In the genomic region with DNA sequence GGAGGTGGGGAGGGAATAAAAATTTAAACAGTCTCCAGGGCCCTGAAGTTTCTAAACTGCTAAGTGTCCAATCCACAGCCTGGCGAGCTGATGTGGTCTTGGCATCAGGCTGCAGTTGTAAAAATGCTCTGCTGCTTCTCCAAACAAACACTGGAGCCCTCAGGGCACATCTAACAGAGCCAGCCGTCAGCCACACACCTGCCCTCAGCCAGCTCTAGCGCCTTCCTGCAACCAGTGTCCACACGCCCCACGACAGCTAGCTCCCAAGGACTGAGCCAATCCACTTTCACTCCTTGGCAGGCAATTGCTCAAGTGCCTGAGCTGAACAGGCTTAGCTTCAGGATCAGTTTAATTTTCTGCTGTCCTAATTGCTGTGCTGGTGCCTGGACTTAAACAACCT, we compare ENCODE assay signal across 15 cellular contexts.
DNase-seq lines count a peak whose midpoint lies in the region; ATAC-seq, FAIRE-seq and TF ChIP-seq lines count a peak whose summit lies in the region.
"Had no signal": no experiment of that assay in that cellular context is flagged by ENCODE, and none has a peak within 500 bp of the region (broad histone marks: within the 10 kb centered on the region; RNA-seq: fewer than 3 reads in every experiment).

No MANE protein-coding gene starts in this region.

- no peak overlapping the region for H2AFZ ChIP-seq in GM23338
- no peak overlapping the region for H2AFZ ChIP-seq in osteoblast (ENCODE audit: low read length)

- no peaks in the 10 kb centered on the region for H3K27me3 Mint-ChIP-seq in GM23338 (ENCODE audit: insufficient read depth, low read depth, poor library complexity)
- H3K27me3 Mint-ChIP-seq in effector memory CD8-positive, alpha-beta T cell, result no peaks in the 10 kb centered on the region
- H3K27me3 Mint-ChIP-seq: activated CD4-positive, alpha-beta memory T cell treated with anti-CD3 and anti-CD28 coated beads, Interleukin-2, amount 10 ng/mL, durations not matched to agents 7 days and 5 days; natural killer cell treated with Interleukin-12 subunit alpha and Interleukin-12 subunit beta and Interleukin-15 and Interleukin-18, amount 100 ng/mL, for 72 hours had no signal

- H4K20me1 ChIP-seq in GM23338 (replicated peaks; ENCODE audit: insufficient read depth), result no peaks in the 10 kb centered on the region
- H4K20me1 ChIP-seq in osteoblast (ENCODE audit: insufficient read depth, low read length), result no peaks in the 10 kb centered on the region

- H3K4me3 ChIP-seq in GM23338 (no peak overlapping the region), SJCRH30 (no peak overlapping the region), osteoblast (ENCODE audit: insufficient read depth, low read length) (no peak overlapping the region), small intestine (ENCODE audit: low read depth in 1 of 2, low read length in 2 of 2) (no peak overlapping the region)

- H3K4me1 ChIP-seq in GM23338 (ENCODE audit: insufficient read depth), result no peaks in the 10 kb centered on the region
- no peaks in the 10 kb centered on the region; the same call in 1 of the 2 replicates for H3K4me1 ChIP-seq in SJCRH30
- no peaks in the 10 kb centered on the region for H3K4me1 ChIP-seq in osteoblast (ENCODE audit: insufficient read depth, low read length)
- no peaks in the 10 kb centered on the region for H3K4me1 ChIP-seq in small intestine (ENCODE audit: control insufficient read depth in 2 of 2, insufficient read depth in 1 of 2, low read depth in 1 of 2, low read length in 1 of 2)

- no peaks in the 10 kb centered on the region for H3K36me3 Mint-ChIP-seq in GM23338 (ENCODE audit: low read depth)
- peaks cover 4% of the 10 kb centered on the region for H3K36me3 Mint-ChIP-seq in effector memory CD8-positive, alpha-beta T cell (ENCODE audit: insufficient read depth)
- H3K36me3 Mint-ChIP-seq: natural killer cell treated with Interleukin-12 subunit alpha and Interleukin-12 subunit beta and Interleukin-15 and Interleukin-18, amount 100 ng/mL, for 72 hours had no signal

- no peaks in the 10 kb centered on the region; the same call in 1 of the 2 replicates for H3K9me2 ChIP-seq in GM23338 (ENCODE audit: insufficient read depth)

- no peaks in the 10 kb centered on the region for H3K9me3 Mint-ChIP-seq in GM23338
- H3K9me3 Mint-ChIP-seq in effector memory CD8-positive, alpha-beta T cell, result peaks cover 0 to 1% of the 10 kb centered on the region in 2 donors
- H3K9me3 Mint-ChIP-seq: natural killer cell treated with Interleukin-12 subunit alpha and Interleukin-12 subunit beta and Interleukin-15 and Interleukin-18, amount 100 ng/mL, for 72 hours had no signal

- DNase-seq in GM23338 (ENCODE audit: low spot score), result peak; percentile 9
- DNase-seq in NCI-H2081 (lab: John Stamatoyannopoulos, UW), result peak; percentile 74 to 87
- DNase-seq in SJCRH30, result peak; percentile 66 to 81
- DNase-seq in left lobe of liver (ENCODE audit: low spot score), result peak; percentile 48
- DNase-seq in osteoblast (ENCODE audit: insufficient read length, low spot score, missing footprints), result no peak
- no peak for DNase-seq in small intestine
- no peak for DNase-seq in amniotic stem cell (lab: John Stamatoyannopoulos, UW)
- DNase-seq in effector memory CD8-positive, alpha-beta T cell, result no peak
- DNase-seq: activated CD4-positive, alpha-beta memory T cell treated with anti-CD3 and anti-CD28 coated beads, Interleukin-2, amount 10 ng/mL, durations not matched to agents 7 days and 5 days; activated effector memory CD4-positive, alpha-beta T cell treated with Interleukin-2 at 50 U/mL for 16 hours; EL; NCI-H1930; T-helper 9 cell had no signal

- no peaks in the 10 kb centered on the region for H3K27me3 ChIP-seq in GM23338 (ENCODE audit: insufficient read depth)
- no peaks in the 10 kb centered on the region for H3K27me3 ChIP-seq in SJCRH30
- no peaks in the 10 kb centered on the region for H3K27me3 ChIP-seq in osteoblast (ENCODE audit: insufficient read depth, low read length)
- H3K27me3 ChIP-seq in small intestine (ENCODE audit: control insufficient read depth in 2 of 2, insufficient read depth in 2 of 2, low read length in 2 of 2), result no peaks in the 10 kb centered on the region

- H3F3A ChIP-seq in GM23338 (replicated peaks; ENCODE audit: low read depth), result no peaks in the 10 kb centered on the region

- 55 to 73% (median 66%) methylated on average over 5 of the region's 5 CpGs for WGBS in small intestine, 3 donors

- no peak for TF ChIP-seq CTCF in GM23338 (conservative IDR thresholded peaks at IDR 0.05; ENCODE audit: low read depth in 2 of 2)
- TF ChIP-seq CTCF in osteoblast (IDR thresholded peaks at IDR 0.05; ENCODE audit: extremely low read depth, low read depth, low read length), result no peak

- no peaks in the 10 kb centered on the region for H3K79me2 ChIP-seq in GM23338 (replicated peaks; ENCODE audit: insufficient read depth)
- no peaks in the 10 kb centered on the region for H3K79me2 ChIP-seq in osteoblast (ENCODE audit: insufficient read depth, low read length)

- H3K9me3 ChIP-seq in SJCRH30 (replicated peaks) (no peaks in the 10 kb centered on the region), osteoblast (ENCODE audit: low read depth, low read length) (no peaks in the 10 kb centered on the region), small intestine (ENCODE audit: control insufficient read depth, low read depth) (no peaks in the 10 kb centered on the region)

- H3K27ac Mint-ChIP-seq in GM23338, result no peak overlapping the region
- H3K27ac Mint-ChIP-seq in effector memory CD8-positive, alpha-beta T cell, result no peak overlapping the region
- H3K27ac Mint-ChIP-seq: activated CD4-positive, alpha-beta memory T cell treated with anti-CD3 and anti-CD28 coated beads, Interleukin-2, amount 10 ng/mL, durations not matched to agents 7 days and 5 days; natural killer cell treated with Interleukin-12 subunit alpha and Interleukin-12 subunit beta and Interleukin-15 and Interleukin-18, amount 100 ng/mL, for 72 hours had no signal

- peak; percentile 55 for ATAC-seq in GM23338
- ATAC-seq in left lobe of liver, result peak; percentile 89
- ATAC-seq in effector memory CD8-positive, alpha-beta T cell (replicated peaks), result no peak
- ATAC-seq: natural killer cell treated with Interleukin-12 subunit alpha and Interleukin-12 subunit beta and Interleukin-15 and Interleukin-18, amount 100 ng/mL, for 72 hours had no signal

- H3K4me2 ChIP-seq in GM23338 (no peak overlapping the region), osteoblast (ENCODE audit: insufficient read depth, low read length) (no peak overlapping the region)

- no peak overlapping the region for H3K4me3 Mint-ChIP-seq in GM23338
- no peak overlapping the region for H3K4me3 Mint-ChIP-seq in effector memory CD8-positive, alpha-beta T cell
- H3K4me3 Mint-ChIP-seq: activated CD4-positive, alpha-beta memory T cell treated with anti-CD3 and anti-CD28 coated beads, Interleukin-2, amount 10 ng/mL, durations not matched to agents 7 days and 5 days; natural killer cell treated with Interleukin-12 subunit alpha and Interleukin-12 subunit beta and Interleukin-15 and Interleukin-18, amount 100 ng/mL, for 72 hours had no signal

- no peak for FAIRE-seq in small intestine (lab: Jason Lieb, UNC)
- FAIRE-seq: H1 had no signal

- no peaks in the 10 kb centered on the region; the same call in 2 of the 3 replicates for H3K4me1 Mint-ChIP-seq in GM23338
- H3K4me1 Mint-ChIP-seq in effector memory CD8-positive, alpha-beta T cell (ENCODE audit: low read depth in 2 of 2), result peaks cover 0 to 2% of the 10 kb centered on the region in 2 donors
- H3K4me1 Mint-ChIP-seq: activated CD4-positive, alpha-beta memory T cell treated with anti-CD3 and anti-CD28 coated beads, Interleukin-2, amount 10 ng/mL, durations not matched to agents 7 days and 5 days had no signal

- H3K36me3 ChIP-seq in GM23338 (ENCODE audit: insufficient read depth), result no peaks in the 10 kb centered on the region
- no peaks in the 10 kb centered on the region for H3K36me3 ChIP-seq in SJCRH30
- no peaks in the 10 kb centered on the region for H3K36me3 ChIP-seq in osteoblast (ENCODE audit: insufficient read depth, low read length)
- H3K36me3 ChIP-seq in small intestine (ENCODE audit: control insufficient read depth in 2 of 2, insufficient read depth in 2 of 2, low read length in 2 of 2), result no peaks in the 10 kb centered on the region

- H3K27ac ChIP-seq in GM23338 (ENCODE audit: low read depth), result no peak overlapping the region
- no peak overlapping the region for H3K27ac ChIP-seq in SJCRH30
- H3K27ac ChIP-seq in osteoblast (ENCODE audit: low read depth, low read length), result no peak overlapping the region
- no peak overlapping the region for H3K27ac ChIP-seq in small intestine (ENCODE audit: low read depth in 1 of 2, low read length in 1 of 2)

TF ChIP-seq in GM23338, 12 proteins besides CTCF, POLR2A, EP300 and RAD21 (continues in another document):
- TF ChIP-seq POLR2AphosphoS5 (IDR thresholded peaks at IDR 0.05; ENCODE audit: low read depth) (no peak), EZH2 (IDR thresholded peaks at IDR 0.05; ENCODE audit: low read depth, unreplicated experiment) (no peak), CREB1 (CRISPR knock-in tag; IDR thresholded peaks at IDR 0.05; ENCODE audit: low read depth) (no peak), NANOG (IDR thresholded peaks at IDR 0.05; ENCODE audit: borderline replicate concordance) (no peak)

Comparison
In these comparisons a context has a peak if more than half of its experiments do, and no peak if none do; other contexts are left out.
1. DNase-seq: peak in GM23338 (single experiment), NCI-H2081 (2 of 2), SJCRH30 (2 of 2) and left lobe of liver (single experiment); none in osteoblast (single experiment), small intestine (single experiment), amniotic stem cell (single experiment) and effector memory CD8-positive, alpha-beta T cell (0 of 3).